ENCODE assay signal across 1 cellular context in the genomic region with DNA sequence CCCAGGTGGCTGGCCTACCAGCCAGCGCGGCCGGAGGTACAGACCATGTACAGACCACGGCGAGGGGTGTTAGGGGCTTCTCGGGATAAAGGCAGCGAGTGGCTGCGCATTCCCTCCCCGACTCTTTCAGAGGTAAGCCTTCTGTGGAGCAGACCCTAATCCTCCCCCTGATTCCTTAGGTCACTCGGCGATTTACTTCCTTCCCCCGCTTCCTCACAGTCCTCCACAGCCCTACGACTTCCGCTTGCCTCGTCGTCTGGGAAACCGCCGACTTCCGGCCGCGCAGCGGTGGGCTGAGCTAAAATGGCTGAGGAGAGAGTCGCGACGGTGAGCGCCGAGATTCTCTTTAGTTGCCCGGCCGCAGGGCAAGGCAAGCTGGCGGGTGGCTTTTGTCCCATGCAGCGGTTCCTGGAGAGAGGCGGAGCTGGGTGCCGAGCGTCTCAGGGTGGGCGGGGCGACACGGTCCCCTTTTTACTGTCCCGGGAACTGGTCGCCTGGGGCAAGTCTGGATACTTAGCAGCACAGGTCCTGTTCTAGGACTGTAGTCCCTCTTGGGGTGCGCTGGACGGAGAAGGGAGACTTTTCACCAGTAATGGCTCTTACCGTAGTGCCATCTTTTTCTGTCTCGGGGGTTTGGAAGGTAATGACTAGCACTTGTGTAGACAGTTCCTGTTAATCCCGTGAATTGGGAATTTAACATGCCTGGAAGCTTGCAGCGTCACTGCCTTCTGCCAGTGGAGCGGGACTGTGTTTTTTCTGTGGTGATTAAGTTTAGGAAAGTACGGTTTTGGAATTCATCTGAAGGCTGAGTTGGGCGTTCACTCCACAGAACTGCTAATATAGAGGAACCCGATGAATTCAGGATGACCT.
TF ChIP-seq lines count a peak whose summit lies in the region.

A gene with protein sequence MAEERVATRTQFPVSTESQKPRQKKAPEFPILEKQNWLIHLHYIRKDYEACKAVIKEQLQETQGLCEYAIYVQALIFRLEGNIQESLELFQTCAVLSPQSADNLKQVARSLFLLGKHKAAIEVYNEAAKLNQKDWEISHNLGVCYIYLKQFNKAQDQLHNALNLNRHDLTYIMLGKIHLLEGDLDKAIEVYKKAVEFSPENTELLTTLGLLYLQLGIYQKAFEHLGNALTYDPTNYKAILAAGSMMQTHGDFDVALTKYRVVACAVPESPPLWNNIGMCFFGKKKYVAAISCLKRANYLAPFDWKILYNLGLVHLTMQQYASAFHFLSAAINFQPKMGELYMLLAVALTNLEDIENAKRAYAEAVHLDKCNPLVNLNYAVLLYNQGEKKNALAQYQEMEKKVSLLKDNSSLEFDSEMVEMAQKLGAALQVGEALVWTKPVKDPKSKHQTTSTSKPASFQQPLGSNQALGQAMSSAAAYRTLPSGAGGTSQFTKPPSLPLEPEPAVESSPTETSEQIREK (plus strand): TSS at position 283 of the 870 bp plus-strand sequence. CDS start 21 bp downstream, at position 304.
A gene with protein sequence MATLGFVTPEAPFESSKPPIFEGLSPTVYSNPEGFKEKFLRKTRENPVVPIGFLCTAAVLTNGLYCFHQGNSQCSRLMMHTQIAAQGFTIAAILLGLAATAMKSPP (minus strand): TSS at position 258 of the 870 bp plus-strand sequence. CDS start 9,808 bp downstream, outside the sequence.

TF ChIP-seq in HEK293, 187 proteins besides CTCF, POLR2A, EP300 and RAD21 (continued from another document and continues in another):
- TF ChIP-seq ZNF239 (tag by site-specific recombination; IDR thresholded peaks at IDR 0.05) (no peak), SALL2 (tag by site-specific recombination; IDR thresholded peaks at IDR 0.05; ENCODE audit: borderline replicate concordance) (no peak), ZNF211 (tag by site-specific recombination; IDR thresholded peaks at IDR 0.05; ENCODE audit: low read depth) (no peak), ZNF529 (tag by site-specific recombination; IDR thresholded peaks at IDR 0.05; ENCODE audit: insufficient replicate concordance) (no peak), ZNF510 (tag by site-specific recombination; IDR thresholded peaks at IDR 0.05; ENCODE audit: insufficient replicate concordance) (no peak), ZNF473 (tag by site-specific recombination; IDR thresholded peaks at IDR 0.05) (no peak), FEZF1 (tag by site-specific recombination; IDR thresholded peaks at IDR 0.05) (peak; percentile 40), ZBTB48 (tag by site-specific recombination; IDR thresholded peaks at IDR 0.05) (peak; percentile 64; the same call in 1 of the 2 replicates), KLF7 (tag by site-specific recombination; IDR thresholded peaks at IDR 0.05; ENCODE audit: borderline replicate concordance) (no peak), MZF1 (tag by site-specific recombination; IDR thresholded peaks at IDR 0.05; ENCODE audit: borderline replicate concordance) (peak; percentile 21), ZNF174 (tag by site-specific recombination; IDR thresholded peaks at IDR 0.05) (no peak), ZBTB20 (tag by site-specific recombination; IDR thresholded peaks at IDR 0.05) (peak; percentile 85), KLF10 (tag by site-specific recombination; IDR thresholded peaks at IDR 0.05) (0 out of 2 replicates have a peak, but pooled peaks have one; percentile 4), YY2 (tag by site-specific recombination; IDR thresholded peaks at IDR 0.05) (peak; percentile 69), ZNF501 (tag by site-specific recombination; IDR thresholded peaks at IDR 0.05) (peak; percentile 79), ZNF791 (tag by site-specific recombination; IDR thresholded peaks at IDR 0.05) (no peak), GLI2 (tag by site-specific recombination; IDR thresholded peaks at IDR 0.05; ENCODE audit: borderline replicate concordance, low read depth) (no peak), ZNF571 (tag by site-specific recombination; IDR thresholded peaks at IDR 0.05) (no peak), ZNF48 (tag by site-specific recombination; IDR thresholded peaks at IDR 0.05) (no peak), ZXDB (tag by site-specific recombination; IDR thresholded peaks at IDR 0.05) (peak; percentile 65; the same call in 1 of the 2 replicates), ZNF707 (tag by site-specific recombination; IDR thresholded peaks at IDR 0.05) (no peak), ZBTB7A (tag by site-specific recombination; IDR thresholded peaks at IDR 0.05; ENCODE audit: low read depth) (peak; percentile 39; the same call in 1 of the 2 replicates), ZNF610 (tag by site-specific recombination; IDR thresholded peaks at IDR 0.05; ENCODE audit: borderline replicate concordance) (peak; percentile 87), KLF8 (tag by site-specific recombination; IDR thresholded peaks at IDR 0.05) (peak; percentile 53), ZNF629 (tag by site-specific recombination; IDR thresholded peaks at IDR 0.05) (peak; percentile 90), ZNF221 (tag by site-specific recombination; IDR thresholded peaks at IDR 0.05; ENCODE audit: borderline replicate concordance) (no peak), ZNF416 (tag by site-specific recombination; IDR thresholded peaks at IDR 0.05) (no peak), ZNF433 (tag by site-specific recombination; IDR thresholded peaks at IDR 0.05; ENCODE audit: low read depth) (no peak), ZNF114 (tag by site-specific recombination; IDR thresholded peaks at IDR 0.05) (no peak), ZNF341 (tag by site-specific recombination; IDR thresholded peaks at IDR 0.05; ENCODE audit: low read depth) (peak; percentile 67), ZNF24 (tag by site-specific recombination; IDR thresholded peaks at IDR 0.05) (peak; percentile 60), ZFP3 (tag by site-specific recombination; IDR thresholded peaks at IDR 0.05; ENCODE audit: low read depth) (no peak), ZNF660 (tag by site-specific recombination; IDR thresholded peaks at IDR 0.05) (no peak; the same call in 1 of the 2 replicates)
- TF ChIP-seq, protein P1, sequence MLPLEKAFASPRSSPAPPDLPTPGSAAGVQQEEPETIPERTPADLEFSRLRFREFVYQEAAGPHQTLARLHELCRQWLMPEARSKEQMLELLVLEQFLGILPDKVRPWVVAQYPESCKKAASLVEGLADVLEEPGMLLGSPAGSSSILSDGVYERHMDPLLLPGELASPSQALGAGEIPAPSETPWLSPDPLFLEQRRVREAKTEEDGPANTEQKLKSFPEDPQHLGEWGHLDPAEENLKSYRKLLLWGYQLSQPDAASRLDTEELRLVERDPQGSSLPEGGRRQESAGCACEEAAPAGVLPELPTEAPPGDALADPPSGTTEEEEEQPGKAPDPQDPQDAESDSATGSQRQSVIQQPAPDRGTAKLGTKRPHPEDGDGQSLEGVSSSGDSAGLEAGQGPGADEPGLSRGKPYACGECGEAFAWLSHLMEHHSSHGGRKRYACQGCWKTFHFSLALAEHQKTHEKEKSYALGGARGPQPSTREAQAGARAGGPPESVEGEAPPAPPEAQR (tag by site-specific recombination; IDR thresholded peaks at IDR 0.05): no peak
- TF ChIP-seq, protein P2, sequence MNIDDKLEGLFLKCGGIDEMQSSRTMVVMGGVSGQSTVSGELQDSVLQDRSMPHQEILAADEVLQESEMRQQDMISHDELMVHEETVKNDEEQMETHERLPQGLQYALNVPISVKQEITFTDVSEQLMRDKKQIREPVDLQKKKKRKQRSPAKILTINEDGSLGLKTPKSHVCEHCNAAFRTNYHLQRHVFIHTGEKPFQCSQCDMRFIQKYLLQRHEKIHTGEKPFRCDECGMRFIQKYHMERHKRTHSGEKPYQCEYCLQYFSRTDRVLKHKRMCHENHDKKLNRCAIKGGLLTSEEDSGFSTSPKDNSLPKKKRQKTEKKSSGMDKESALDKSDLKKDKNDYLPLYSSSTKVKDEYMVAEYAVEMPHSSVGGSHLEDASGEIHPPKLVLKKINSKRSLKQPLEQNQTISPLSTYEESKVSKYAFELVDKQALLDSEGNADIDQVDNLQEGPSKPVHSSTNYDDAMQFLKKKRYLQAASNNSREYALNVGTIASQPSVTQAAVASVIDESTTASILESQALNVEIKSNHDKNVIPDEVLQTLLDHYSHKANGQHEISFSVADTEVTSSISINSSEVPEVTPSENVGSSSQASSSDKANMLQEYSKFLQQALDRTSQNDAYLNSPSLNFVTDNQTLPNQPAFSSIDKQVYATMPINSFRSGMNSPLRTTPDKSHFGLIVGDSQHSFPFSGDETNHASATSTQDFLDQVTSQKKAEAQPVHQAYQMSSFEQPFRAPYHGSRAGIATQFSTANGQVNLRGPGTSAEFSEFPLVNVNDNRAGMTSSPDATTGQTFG (tag by site-specific recombination; IDR thresholded peaks at IDR 0.05; ENCODE audit: borderline replicate concordance): no peak
- TF ChIP-seq, protein P3, sequence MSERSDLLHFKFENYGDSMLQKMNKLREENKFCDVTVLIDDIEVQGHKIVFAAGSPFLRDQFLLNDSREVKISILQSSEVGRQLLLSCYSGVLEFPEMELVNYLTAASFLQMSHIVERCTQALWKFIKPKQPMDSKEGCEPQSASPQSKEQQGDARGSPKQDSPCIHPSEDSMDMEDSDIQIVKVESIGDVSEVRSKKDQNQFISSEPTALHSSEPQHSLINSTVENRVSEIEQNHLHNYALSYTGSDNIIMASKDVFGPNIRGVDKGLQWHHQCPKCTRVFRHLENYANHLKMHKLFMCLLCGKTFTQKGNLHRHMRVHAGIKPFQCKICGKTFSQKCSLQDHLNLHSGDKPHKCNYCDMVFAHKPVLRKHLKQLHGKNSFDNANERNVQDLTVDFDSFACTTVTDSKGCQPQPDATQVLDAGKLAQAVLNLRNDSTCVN (tag by site-specific recombination; optimal IDR thresholded peaks at IDR 0.05): peak; percentile 35
- TF ChIP-seq, protein P4, sequence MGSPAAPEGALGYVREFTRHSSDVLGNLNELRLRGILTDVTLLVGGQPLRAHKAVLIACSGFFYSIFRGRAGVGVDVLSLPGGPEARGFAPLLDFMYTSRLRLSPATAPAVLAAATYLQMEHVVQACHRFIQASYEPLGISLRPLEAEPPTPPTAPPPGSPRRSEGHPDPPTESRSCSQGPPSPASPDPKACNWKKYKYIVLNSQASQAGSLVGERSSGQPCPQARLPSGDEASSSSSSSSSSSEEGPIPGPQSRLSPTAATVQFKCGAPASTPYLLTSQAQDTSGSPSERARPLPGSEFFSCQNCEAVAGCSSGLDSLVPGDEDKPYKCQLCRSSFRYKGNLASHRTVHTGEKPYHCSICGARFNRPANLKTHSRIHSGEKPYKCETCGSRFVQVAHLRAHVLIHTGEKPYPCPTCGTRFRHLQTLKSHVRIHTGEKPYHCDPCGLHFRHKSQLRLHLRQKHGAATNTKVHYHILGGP (tag by site-specific recombination; IDR thresholded peaks at IDR 0.05): no peak
- TF ChIP-seq, protein P5, sequence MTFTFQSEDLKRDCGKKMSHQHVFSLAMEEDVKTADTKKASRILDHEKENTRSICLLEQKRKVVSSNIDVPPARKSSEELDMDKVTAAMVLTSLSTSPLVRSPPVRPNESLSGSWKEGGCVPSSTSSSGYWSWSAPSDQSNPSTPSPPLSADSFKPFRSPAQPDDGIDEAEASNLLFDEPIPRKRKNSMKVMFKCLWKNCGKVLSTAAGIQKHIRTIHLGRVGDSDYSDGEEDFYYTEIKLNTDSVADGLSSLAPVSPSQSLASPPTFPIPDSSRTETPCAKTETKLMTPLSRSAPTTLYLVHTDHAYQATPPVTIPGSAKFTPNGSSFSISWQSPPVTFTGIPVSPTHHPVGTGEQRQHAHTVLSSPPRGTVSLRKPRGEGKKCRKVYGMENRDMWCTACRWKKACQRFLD (tag by site-specific recombination; IDR thresholded peaks at IDR 0.05): no peak
- TF ChIP-seq, protein P6, sequence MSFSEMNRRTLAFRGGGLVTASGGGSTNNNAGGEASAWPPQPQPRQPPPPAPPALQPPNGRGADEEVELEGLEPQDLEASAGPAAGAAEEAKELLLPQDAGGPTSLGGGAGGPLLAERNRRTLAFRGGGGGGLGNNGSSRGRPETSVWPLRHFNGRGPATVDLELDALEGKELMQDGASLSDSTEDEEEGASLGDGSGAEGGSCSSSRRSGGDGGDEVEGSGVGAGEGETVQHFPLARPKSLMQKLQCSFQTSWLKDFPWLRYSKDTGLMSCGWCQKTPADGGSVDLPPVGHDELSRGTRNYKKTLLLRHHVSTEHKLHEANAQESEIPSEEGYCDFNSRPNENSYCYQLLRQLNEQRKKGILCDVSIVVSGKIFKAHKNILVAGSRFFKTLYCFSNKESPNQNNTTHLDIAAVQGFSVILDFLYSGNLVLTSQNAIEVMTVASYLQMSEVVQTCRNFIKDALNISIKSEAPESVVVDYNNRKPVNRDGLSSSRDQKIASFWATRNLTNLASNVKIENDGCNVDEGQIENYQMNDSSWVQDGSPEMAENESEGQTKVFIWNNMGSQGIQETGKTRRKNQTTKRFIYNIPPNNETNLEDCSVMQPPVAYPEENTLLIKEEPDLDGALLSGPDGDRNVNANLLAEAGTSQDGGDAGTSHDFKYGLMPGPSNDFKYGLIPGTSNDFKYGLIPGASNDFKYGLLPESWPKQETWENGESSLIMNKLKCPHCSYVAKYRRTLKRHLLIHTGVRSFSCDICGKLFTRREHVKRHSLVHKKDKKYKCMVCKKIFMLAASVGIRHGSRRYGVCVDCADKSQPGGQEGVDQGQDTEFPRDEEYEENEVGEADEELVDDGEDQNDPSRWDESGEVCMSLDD (tag by site-specific recombination; IDR thresholded peaks at IDR 0.05): no peak
- TF ChIP-seq, protein P7, sequence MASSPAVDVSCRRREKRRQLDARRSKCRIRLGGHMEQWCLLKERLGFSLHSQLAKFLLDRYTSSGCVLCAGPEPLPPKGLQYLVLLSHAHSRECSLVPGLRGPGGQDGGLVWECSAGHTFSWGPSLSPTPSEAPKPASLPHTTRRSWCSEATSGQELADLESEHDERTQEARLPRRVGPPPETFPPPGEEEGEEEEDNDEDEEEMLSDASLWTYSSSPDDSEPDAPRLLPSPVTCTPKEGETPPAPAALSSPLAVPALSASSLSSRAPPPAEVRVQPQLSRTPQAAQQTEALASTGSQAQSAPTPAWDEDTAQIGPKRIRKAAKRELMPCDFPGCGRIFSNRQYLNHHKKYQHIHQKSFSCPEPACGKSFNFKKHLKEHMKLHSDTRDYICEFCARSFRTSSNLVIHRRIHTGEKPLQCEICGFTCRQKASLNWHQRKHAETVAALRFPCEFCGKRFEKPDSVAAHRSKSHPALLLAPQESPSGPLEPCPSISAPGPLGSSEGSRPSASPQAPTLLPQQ (tag by site-specific recombination; IDR thresholded peaks at IDR 0.05): peak; percentile 19
- TF ChIP-seq, protein P8, sequence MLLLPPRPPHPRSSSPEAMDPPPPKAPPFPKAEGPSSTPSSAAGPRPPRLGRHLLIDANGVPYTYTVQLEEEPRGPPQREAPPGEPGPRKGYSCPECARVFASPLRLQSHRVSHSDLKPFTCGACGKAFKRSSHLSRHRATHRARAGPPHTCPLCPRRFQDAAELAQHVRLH (tag by site-specific recombination; IDR thresholded peaks at IDR 0.05): no peak; the same call in 1 of the 2 replicates
